In genomic region chr17:30594223-30594952, GRCh38 we compare ENCODE assay signal across 1 cellular context.
TF ChIP-seq lines count a peak whose summit lies in the region.

No MANE protein-coding gene starts in this region.

TF ChIP-seq in HepG2, 621 proteins besides CTCF, POLR2A, EP300 and RAD21 (continued from another document):
- TF ChIP-seq ZNF142 (CRISPR knock-in tag; IDR thresholded peaks at IDR 0.05) (no peak), HOMEZ (CRISPR knock-in tag; IDR thresholded peaks at IDR 0.05; ENCODE audit: low read depth) (0 out of 2 replicates have a peak, but pooled peaks have one; percentile 9), ATF6 (CRISPR knock-in tag; conservative IDR thresholded peaks at IDR 0.05) (0 out of 2 replicates have a peak, but pooled peaks have one; percentile 52), MXD1 (CRISPR knock-in tag; IDR thresholded peaks at IDR 0.05) (no peak), LCORL (IDR thresholded peaks at IDR 0.05) (no peak), LCORL (CRISPR knock-in tag; IDR thresholded peaks at IDR 0.05) (no peak), ZMYM3 (CRISPR knock-in tag; IDR thresholded peaks at IDR 0.05) (no peak), LBX2 (CRISPR knock-in tag; IDR thresholded peaks at IDR 0.05; ENCODE audit: borderline replicate concordance) (no peak), ZNF710 (CRISPR knock-in tag; IDR thresholded peaks at IDR 0.05; ENCODE audit: borderline replicate concordance) (0 out of 2 replicates have a peak, but pooled peaks have one; percentile 10), KMT2B (CRISPR knock-in tag; IDR thresholded peaks at IDR 0.05) (no peak), PTBP1 (IDR thresholded peaks at IDR 0.05; ENCODE audit: low read depth, low read length, poor library complexity, severe bottlenecking) (no peak), ZSCAN21 (CRISPR knock-in tag; IDR thresholded peaks at IDR 0.05; ENCODE audit: borderline replicate concordance) (no peak), JDP2 (CRISPR knock-in tag; IDR thresholded peaks at IDR 0.05; ENCODE audit: borderline replicate concordance) (no peak), ZNF468 (CRISPR knock-in tag; IDR thresholded peaks at IDR 0.05) (no peak), SP2 (CRISPR knock-in tag; IDR thresholded peaks at IDR 0.05) (no peak), ZNF441 (CRISPR knock-in tag; IDR thresholded peaks at IDR 0.05; ENCODE audit: borderline replicate concordance) (no peak), IRF2 (CRISPR knock-in tag; IDR thresholded peaks at IDR 0.05) (0 out of 2 replicates have a peak, but pooled peaks have one; percentile 31), TEAD3 (CRISPR knock-in tag; optimal IDR thresholded peaks at IDR 0.05; ENCODE audit: borderline replicate concordance) (peak; percentile 33), HBP1 (CRISPR knock-in tag; IDR thresholded peaks at IDR 0.05; ENCODE audit: low read depth) (no peak), SRF (IDR thresholded peaks at IDR 0.05; ENCODE audit: low read depth, low read length) (no peak), ONECUT2 (CRISPR knock-in tag; IDR thresholded peaks at IDR 0.05) (no peak), ZNF350 (CRISPR knock-in tag; IDR thresholded peaks at IDR 0.05; ENCODE audit: borderline replicate concordance, low read depth) (0 out of 2 replicates have a peak, but pooled peaks have one; percentile 19), ZNF333 (CRISPR knock-in tag; IDR thresholded peaks at IDR 0.05; ENCODE audit: borderline replicate concordance) (no peak), SPEN (CRISPR knock-in tag; IDR thresholded peaks at IDR 0.05; ENCODE audit: low read depth) (0 out of 2 replicates have a peak, but pooled peaks have one; percentile 19), ZNF580 (CRISPR knock-in tag; IDR thresholded peaks at IDR 0.05; ENCODE audit: borderline replicate concordance, low read depth) (0 out of 2 replicates have a peak, but pooled peaks have one; percentile 37), CEBPG (CRISPR knock-in tag; IDR thresholded peaks at IDR 0.05) (no peak), ZNF7 (CRISPR knock-in tag; IDR thresholded peaks at IDR 0.05) (no peak), NFIC (IDR thresholded peaks at IDR 0.05; ENCODE audit: low read length) (no peak), BRCA1 (CRISPR knock-in tag; IDR thresholded peaks at IDR 0.05) (no peak), ETS1 (CRISPR knock-in tag; IDR thresholded peaks at IDR 0.05) (no peak), ARID4A (CRISPR knock-in tag; IDR thresholded peaks at IDR 0.05; ENCODE audit: borderline replicate concordance) (no peak; the same call in 1 of the 2 replicates), ERF (CRISPR knock-in tag; IDR thresholded peaks at IDR 0.05) (peak; percentile 66; the same call in 1 of the 2 replicates), ZNF484 (CRISPR knock-in tag; IDR thresholded peaks at IDR 0.05; ENCODE audit: borderline replicate concordance, low read depth) (no peak), ZNF160 (CRISPR knock-in tag; IDR thresholded peaks at IDR 0.05) (no peak), HOXA7 (CRISPR knock-in tag; IDR thresholded peaks at IDR 0.05) (no peak), DPF2 (CRISPR knock-in tag; IDR thresholded peaks at IDR 0.05; ENCODE audit: borderline replicate concordance, low read depth) (no peak), TMF1 (CRISPR knock-in tag; IDR thresholded peaks at IDR 0.05; ENCODE audit: low read depth) (no peak), RAD51 (IDR thresholded peaks at IDR 0.05; ENCODE audit: borderline replicate concordance) (no peak), KLF16 (CRISPR knock-in tag; IDR thresholded peaks at IDR 0.05) (no peak)
